ENCODE assay signal across 13 cellular contexts in the genomic region with DNA sequence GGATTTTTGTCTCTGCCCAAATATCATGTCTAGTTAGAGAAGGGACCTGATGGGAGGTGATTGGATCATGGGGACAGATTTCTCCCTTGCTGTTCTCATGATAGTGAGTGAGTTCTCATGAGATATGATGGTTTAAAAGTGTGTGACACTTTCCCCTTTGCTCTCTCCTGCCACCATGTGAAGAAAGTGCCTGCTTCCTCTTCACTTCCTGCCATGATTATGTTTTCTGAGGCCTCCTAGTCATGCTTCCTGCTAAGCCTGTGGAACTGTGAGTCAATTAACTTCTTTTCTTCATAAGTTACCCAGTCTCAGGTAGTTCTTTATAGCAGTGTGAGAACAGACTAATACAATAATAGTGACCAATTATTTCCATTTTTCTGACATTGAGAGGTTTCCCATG.
"Had no signal": no experiment of that assay in that cellular context is flagged by ENCODE, and none has a peak within 500 bp of the region (broad histone marks: within the 10 kb centered on the region; RNA-seq: fewer than 3 reads in every experiment).

No MANE protein-coding gene starts in this region.

- H3K27me3 ChIP-seq: cardiac muscle cell, ovary, sigmoid colon, spleen had no signal

- H3K4me3 Mint-ChIP-seq: neural crest cell; stimulated activated naive CD8-positive, alpha-beta T cell treated with anti-CD3 and anti-CD28 coated beads, Interleukin-15, Interleukin-2, amounts not matched to agents 100 ng/mL and 50 ng/mL, for 24 hours; type B pancreatic cell had no signal

- H3K36me3 ChIP-seq: cardiac muscle cell, ovary, sigmoid colon, spleen, suprapubic skin had no signal

- H3K27ac Mint-ChIP-seq: stimulated activated naive CD8-positive, alpha-beta T cell treated with anti-CD3 and anti-CD28 coated beads, Interleukin-15, Interleukin-2, amounts not matched to agents 100 ng/mL and 50 ng/mL, for 24 hours; type B pancreatic cell had no signal

- H3K27me3 Mint-ChIP-seq: stimulated activated naive CD8-positive, alpha-beta T cell treated with anti-CD3 and anti-CD28 coated beads, Interleukin-15, Interleukin-2, amounts not matched to agents 100 ng/mL and 50 ng/mL, for 24 hours; type B pancreatic cell had no signal

- H3K9me3 Mint-ChIP-seq: neural crest cell; stimulated activated naive CD8-positive, alpha-beta T cell treated with anti-CD3 and anti-CD28 coated beads, Interleukin-15, Interleukin-2, amounts not matched to agents 100 ng/mL and 50 ng/mL, for 24 hours; type B pancreatic cell had no signal

- H3K36me3 Mint-ChIP-seq: type B pancreatic cell had no signal

- H3K4me3 ChIP-seq: cardiac muscle cell, lung, ovary, sigmoid colon, spleen, suprapubic skin had no signal

- H3K4me1 Mint-ChIP-seq: neural crest cell had no signal

- DNase-seq: activated naive CD4-positive, alpha-beta T cell treated with Interleukin-2 at 50 U/mL for 16 hours; activated T-cell treated with anti-CD3 and anti-CD28 coated beads for 4 hours; erythroblast; midbrain; ovary; sigmoid colon; spleen had no signal

- H3K27ac ChIP-seq: cardiac muscle cell, ovary, sigmoid colon, spleen, suprapubic skin had no signal

- H3K4me1 ChIP-seq: sigmoid colon, spleen, suprapubic skin had no signal
